In the genomic region with DNA sequence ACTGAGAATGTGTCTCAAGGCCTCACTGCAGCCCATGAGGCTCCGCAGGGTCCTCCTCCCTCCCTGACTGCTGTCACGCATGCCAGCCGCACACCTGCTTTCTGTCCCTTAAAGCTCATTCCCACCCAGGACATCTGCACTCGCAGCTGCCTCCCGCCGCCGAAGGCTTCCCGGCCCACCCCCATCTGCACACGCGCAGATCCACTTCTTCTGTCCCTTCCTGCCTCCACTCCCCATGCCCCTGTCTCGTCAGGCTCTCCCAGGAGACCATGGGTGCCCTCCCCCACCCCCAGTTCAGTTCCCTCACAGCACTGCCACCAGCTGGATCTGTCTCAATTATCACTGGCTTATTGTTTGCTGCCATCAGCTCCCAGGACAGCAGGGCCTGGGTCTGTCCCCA, we compare ENCODE assay signal across 13 cellular contexts.
DNase-seq lines count a peak whose midpoint lies in the region; ATAC-seq and TF ChIP-seq lines count a peak whose summit lies in the region.
"Had no signal": no experiment of that assay in that cellular context is flagged by ENCODE, and none has a peak within 500 bp of the region (broad histone marks: within the 10 kb centered on the region; RNA-seq: fewer than 3 reads in every experiment).

No MANE protein-coding gene starts in this region.

- H3K27ac ChIP-seq in cardiac muscle cell (peak overlapping the region; percentile 62), ectodermal cell (ENCODE audit: insufficient read depth, low read depth, low read length, poor library complexity, severe bottlenecking) (peak overlapping the region; percentile 16)
- H3K27ac ChIP-seq in CD8-positive, alpha-beta T cell (ENCODE audit: low read depth, low read length): no peak overlapping the region
- H3K27ac ChIP-seq: psoas muscle, transverse colon had no signal

- ATAC-seq in Right ventricle myocardium inferior: no peak
- no peak for ATAC-seq in CD8-positive, alpha-beta T cell
- ATAC-seq: activated CD8-positive, alpha-beta T cell treated with anti-CD3 and anti-CD28 coated beads, Interleukin-2, amount 10 ng/mL, durations not matched to agents 7 days and 5 days; psoas muscle had no signal

- H3K27me3 Mint-ChIP-seq in type B pancreatic cell: no peaks in the 10 kb centered on the region
- peaks cover 4% of the 10 kb centered on the region for H3K27me3 Mint-ChIP-seq in CD8-positive, alpha-beta T cell (ENCODE audit: low read depth)

- no peaks in the 10 kb centered on the region for H3K9me3 Mint-ChIP-seq in type B pancreatic cell
- no peaks in the 10 kb centered on the region for H3K9me3 Mint-ChIP-seq in CD8-positive, alpha-beta T cell

- TF ChIP-seq CTCF in cardiac muscle cell (IDR thresholded peaks at IDR 0.05; ENCODE audit: low read depth, low read length) (no peak), type B pancreatic cell (conservative IDR thresholded peaks at IDR 0.05) (no peak)
- no peak for TF ChIP-seq CTCF in CD8-positive, alpha-beta T cell (IDR thresholded peaks at IDR 0.05)

- H3K4me1 ChIP-seq in cardiac muscle cell (ENCODE audit: low read depth): peaks cover 8% of the 10 kb centered on the region
- H3K4me1 ChIP-seq in ectodermal cell (ENCODE audit: control insufficient read depth, insufficient read depth, low read length): peaks cover 17% of the 10 kb centered on the region
- H3K4me1 ChIP-seq in CD8-positive, alpha-beta T cell (ENCODE audit: insufficient read depth, low read length): no peaks in the 10 kb centered on the region
- H3K4me1 ChIP-seq: transverse colon had no signal

- H3K4me1 Mint-ChIP-seq in type B pancreatic cell (ENCODE audit: unreplicated experiment): peaks cover 12% of the 10 kb centered on the region
- H3K4me1 Mint-ChIP-seq in CD8-positive, alpha-beta T cell (ENCODE audit: low read depth): no peaks in the 10 kb centered on the region

- CTCF ChIA-PET in CD8-positive, alpha-beta T cell (lab: Charles Lee): no interaction called here

- DNase-seq in cardiac muscle cell (ENCODE audit: low read depth in 1 of 2, low spot score in 1 of 2) (peak in 1 of 2 donors; percentile 28), Right ventricle myocardium inferior (ENCODE audit: missing footprints) (no peak), NCI-H2171 (lab: John Stamatoyannopoulos, UW) (peak; percentile 89), type B pancreatic cell (ENCODE audit: extremely low spot score, unreplicated experiment) (no peak), ACHN (no peak), cortex of kidney (lab: John Stamatoyannopoulos, UW) (no peak)
- no peak for DNase-seq in CD8-positive, alpha-beta T cell
- DNase-seq: activated CD8-positive, alpha-beta T cell treated with anti-CD3 and anti-CD28 coated beads, Interleukin-2, amount 10 ng/mL, durations not matched to agents 7 days and 5 days; activated gamma-delta T cell; psoas muscle; stimulated activated CD4-positive, alpha-beta T cell treated with anti-CD3 and anti-CD28 coated beads, Interleukin-1b, Interleukin-23, amount 100 ng/mL, for 48 hours; transverse colon had no signal

- H3K27ac Mint-ChIP-seq in type B pancreatic cell: peak overlapping the region; percentile 22
- no peak overlapping the region for H3K27ac Mint-ChIP-seq in CD8-positive, alpha-beta T cell
- H3K27ac Mint-ChIP-seq: activated CD8-positive, alpha-beta T cell treated with anti-CD3 and anti-CD28 coated beads, Interleukin-2, amount 10 ng/mL, durations not matched to agents 7 days and 5 days had no signal

- no peak overlapping the region for H3K4me3 Mint-ChIP-seq in type B pancreatic cell
- no peak overlapping the region for H3K4me3 Mint-ChIP-seq in CD8-positive, alpha-beta T cell
- H3K4me3 Mint-ChIP-seq: activated CD8-positive, alpha-beta T cell treated with anti-CD3 and anti-CD28 coated beads, Interleukin-2, amount 10 ng/mL, durations not matched to agents 7 days and 5 days had no signal

- H3K36me3 ChIP-seq in cardiac muscle cell (no peaks in the 10 kb centered on the region), ectodermal cell (ENCODE audit: control insufficient read depth, insufficient read depth, low read length) (no peaks in the 10 kb centered on the region)
- no peaks in the 10 kb centered on the region for H3K36me3 ChIP-seq in CD8-positive, alpha-beta T cell (ENCODE audit: insufficient read depth, low read length)
- H3K36me3 ChIP-seq: transverse colon had no signal

- in situ Hi-C loops in ACHN (cut with HindIII; ENCODE audit: low pct_ligation_motif_present, low pct_unique_long_range_greater_than_20kb, low sequenced_read_pairs): no loop called here

- intact Hi-C loops in Right ventricle myocardium inferior (cut with DNase I): loop anchor here (5.0 kb wide), 2 partner anchors 51 to 119 kb away; no protein-coding TSS in a partner anchor
- intact Hi-C loops in CD8-positive, alpha-beta T cell (cut with DNase I, micrococcal nuclease): no loop called here

- WGBS in ectodermal cell, 2 experiments: 76% methylated on average over 11 of the region's 11 CpGs

- H3K4me3 ChIP-seq in cardiac muscle cell: no peak overlapping the region
- no peak overlapping the region for H3K4me3 ChIP-seq in ectodermal cell (ENCODE audit: insufficient read depth, low read depth, low read length)
- no peak overlapping the region for H3K4me3 ChIP-seq in CD8-positive, alpha-beta T cell (ENCODE audit: low read depth, low read length)
- H3K4me3 ChIP-seq: psoas muscle, transverse colon had no signal

- H3K27me3 ChIP-seq in cardiac muscle cell (no peaks in the 10 kb centered on the region), ectodermal cell (ENCODE audit: control insufficient read depth, insufficient read depth, low read length, poor library complexity, severe bottlenecking) (no peaks in the 10 kb centered on the region)
- H3K27me3 ChIP-seq in CD8-positive, alpha-beta T cell (ENCODE audit: insufficient read depth, low read length): no peaks in the 10 kb centered on the region
- H3K27me3 ChIP-seq: transverse colon had no signal

- POLR2A ChIA-PET in CD8-positive, alpha-beta T cell (lab: Charles Lee): no interaction called here

- no peaks in the 10 kb centered on the region for H3K9me3 ChIP-seq in cardiac muscle cell (ENCODE audit: low read depth)
- H3K9me3 ChIP-seq in ectodermal cell (ENCODE audit: control insufficient read depth, low read length): no peaks in the 10 kb centered on the region
- H3K9me3 ChIP-seq in CD8-positive, alpha-beta T cell (ENCODE audit: low read length): no peaks in the 10 kb centered on the region
- H3K9me3 ChIP-seq: psoas muscle, transverse colon had no signal

- H3K36me3 Mint-ChIP-seq in type B pancreatic cell: no peaks in the 10 kb centered on the region
- no peaks in the 10 kb centered on the region for H3K36me3 Mint-ChIP-seq in CD8-positive, alpha-beta T cell
